In genomic region chr1:193545171-193545570, GRCh38 we compare ENCODE assay signal across 25 cellular contexts.
DNase-seq lines count a peak whose midpoint lies in the region; ATAC-seq lines count a peak whose summit lies in the region.
"Had no signal": no experiment of that assay in that cellular context is flagged by ENCODE, and none has a peak within 500 bp of the region (broad histone marks: within the 10 kb centered on the region; RNA-seq: fewer than 3 reads in every experiment).

No MANE protein-coding gene starts in this region.

- H2BK5ac ChIP-seq in mesenchymal stem cell (ENCODE audit: low read depth, low read length, poor library complexity, severe bottlenecking): no peak overlapping the region

- no peak overlapping the region for H2BK15ac ChIP-seq in mesenchymal stem cell (ENCODE audit: low read depth, poor library complexity, severe bottlenecking)

- no peak overlapping the region for H3K4me2 ChIP-seq in mesenchymal stem cell (ENCODE audit: low read length, poor library complexity, severe bottlenecking)

- in situ Hi-C loops in G401 (cut with HindIII; ENCODE audit: low sequenced_read_pairs): no loop called here

- H3K4me3 ChIP-seq in mesenchymal stem cell (ENCODE audit: insufficient read depth in 1 of 2, low read depth in 1 of 2, low read length in 2 of 2): no peak overlapping the region

- peaks cover 44% of the 10 kb centered on the region for H3K4me1 Mint-ChIP-seq in T-helper 17 cell

- H2BK120ac ChIP-seq in mesenchymal stem cell (ENCODE audit: low read depth, low read length): no peak overlapping the region

- no peaks in the 10 kb centered on the region for H3K36me3 Mint-ChIP-seq in T-helper 17 cell (ENCODE audit: low read depth)
- H3K36me3 Mint-ChIP-seq: CD14-positive monocyte had no signal

- peak overlapping the region; percentile 99 for H3K27ac Mint-ChIP-seq in T-helper 17 cell
- H3K27ac Mint-ChIP-seq: CD14-positive monocyte had no signal

- 94% methylated on average over 2 of the region's 2 CpGs for WGBS in mesenchymal stem cell

- H3K27ac ChIP-seq in mesenchymal stem cell (ENCODE audit: low read length, poor library complexity, severe bottlenecking): no peak overlapping the region
- H3K27ac ChIP-seq: RWPE1 had no signal

- no peak overlapping the region for H3K14ac ChIP-seq in mesenchymal stem cell (ENCODE audit: low read length in 2 of 2)

- no peak overlapping the region for H2AK5ac ChIP-seq in mesenchymal stem cell (ENCODE audit: low read length, severe bottlenecking)

- no peak overlapping the region for H3K4ac ChIP-seq in mesenchymal stem cell (ENCODE audit: low read depth in 1 of 2, low read length in 2 of 2)

- no peaks in the 10 kb centered on the region for H3K36me3 ChIP-seq in mesenchymal stem cell (ENCODE audit: control insufficient read depth in 1 of 2, insufficient read depth in 2 of 2, low read depth in 1 of 2, low read length in 2 of 2)
- H3K36me3 ChIP-seq: BE2C had no signal

- H3K4me1 ChIP-seq in mesenchymal stem cell (ENCODE audit: control insufficient read depth, insufficient read depth, low read depth, low read length): peaks cover 2% of the 10 kb centered on the region
- H3K4me1 ChIP-seq: BE2C had no signal

- H2AFZ ChIP-seq in mesenchymal stem cell (ENCODE audit: low read depth, low read length): no peak overlapping the region

- H3K9ac ChIP-seq in mesenchymal stem cell (ENCODE audit: low read length): no peak overlapping the region

- H2BK12ac ChIP-seq in mesenchymal stem cell (ENCODE audit: low read length in 2 of 2): no peak overlapping the region

- H3K9me3 ChIP-seq in T-helper 17 cell (ENCODE audit: control insufficient read depth, low read length, poor library complexity, severe bottlenecking): no peaks in the 10 kb centered on the region
- no peaks in the 10 kb centered on the region for H3K9me3 ChIP-seq in mesenchymal stem cell (ENCODE audit: control insufficient read depth, low read length)
- H3K9me3 ChIP-seq: BE2C had no signal

- no peak overlapping the region for H4K8ac ChIP-seq in mesenchymal stem cell (ENCODE audit: low read length)

- H3K79me1 ChIP-seq in mesenchymal stem cell (replicated peaks; ENCODE audit: low read length, poor library complexity, severe bottlenecking): no peaks in the 10 kb centered on the region

- H3K27me3 ChIP-seq in mesenchymal stem cell (ENCODE audit: control insufficient read depth in 1 of 2, insufficient read depth in 1 of 2, low read length in 2 of 2): no peaks in the 10 kb centered on the region
- H3K27me3 ChIP-seq: BE2C had no signal

- no peak overlapping the region for H3K23ac ChIP-seq in mesenchymal stem cell (ENCODE audit: low read length in 2 of 2)

- no peaks in the 10 kb centered on the region for H3K27me3 Mint-ChIP-seq in T-helper 17 cell
- H3K27me3 Mint-ChIP-seq: CD8-positive, alpha-beta memory T cell had no signal

- no peak overlapping the region for H4K91ac ChIP-seq in mesenchymal stem cell (ENCODE audit: low read length)

- H3K4me3 Mint-ChIP-seq in T-helper 17 cell: no peak overlapping the region
- H3K4me3 Mint-ChIP-seq: CD14-positive monocyte had no signal

- DNase-seq in G401 (ENCODE audit: low spot score) (peak; percentile 33), T-helper 17 cell (no peak), cerebellar cortex (ENCODE audit: low spot score) (peak; percentile 20), foreskin melanocyte (no peak), mesenchymal stem cell (no peak), COLO668 (lab: John Stamatoyannopoulos, UW; ENCODE audit: unreplicated experiment) (no peak), NCI-H345 treated with DMSO at 0.1 percent for 48 hours (lab: John Stamatoyannopoulos, UW; ENCODE audit: unreplicated experiment) (no peak)
- DNase-seq: BE2C; CD8-positive, alpha-beta memory T cell; DMS153; DND-41; IMR-90; KG1; MM.1S; NCI-H1417; NCI-H1694; NCI-H2081; NCI-H2171; NCI-H226; NCI-H524; NCI-H82; SHP77 had no signal

- no peak overlapping the region for H3K18ac ChIP-seq in mesenchymal stem cell (ENCODE audit: low read depth in 1 of 2, low read length in 2 of 2)

- ATAC-seq in T-helper 17 cell: no peak
- ATAC-seq: HCT116 had no signal

Comparison
In these comparisons a context has a peak if more than half of its experiments do, and no peak if none do; other contexts are left out.
1. DNase-seq: peak in G401 (single experiment) and cerebellar cortex (single experiment); none in T-helper 17 cell (0 of 3), foreskin melanocyte (single experiment), mesenchymal stem cell (single experiment), COLO668 (single experiment) and NCI-H345 treated with DMSO at 0.1 percent for 48 hours (single experiment).